ENCODE assay signal across 1 cellular context in genomic region chr11:109731451-109731850, GRCh38.
TF ChIP-seq lines count a peak whose summit lies in the region.

No MANE protein-coding gene starts in this region.

TF ChIP-seq in GM23338, 12 proteins besides CTCF, POLR2A, EP300 and RAD21 (continued from another document):
- TF ChIP-seq ZNF462 (CRISPR knock-in tag; IDR thresholded peaks at IDR 0.05) = no peak
